In the genomic region with DNA sequence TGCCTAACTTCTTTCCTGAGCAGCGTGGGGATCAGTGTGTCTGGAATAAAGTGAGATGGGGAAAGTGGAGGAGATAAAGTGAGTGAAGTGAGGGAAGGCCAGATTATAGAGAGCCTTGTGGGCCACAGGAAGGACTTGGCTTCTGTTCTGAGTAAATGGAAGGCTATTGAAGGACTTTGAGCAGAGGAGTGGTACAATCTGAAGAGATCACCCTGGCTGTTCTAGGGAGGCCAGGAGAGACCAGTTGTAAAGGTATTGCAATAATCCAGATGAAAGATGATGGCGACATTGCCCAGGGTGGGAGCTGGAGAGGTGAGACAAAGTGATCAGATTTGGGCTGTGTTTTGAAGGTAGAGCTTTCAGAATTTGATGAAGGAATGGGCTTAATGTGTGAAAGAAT, we compare ENCODE assay signal across 22 cellular contexts.
"Had no signal": no experiment of that assay in that cellular context is flagged by ENCODE, and none has a peak within 500 bp of the region (broad histone marks: within the 10 kb centered on the region; RNA-seq: fewer than 3 reads in every experiment).

No MANE protein-coding gene starts in this region.

- H3K27ac ChIP-seq: SJSA1, SK-N-MC had no signal

- DNase-seq: Karpas-422, KG1, MG63, NCI-H1092, NCI-H1105 treated with DMSO at 0.1 percent for 48 hours, NCI-H1417 treated with DMSO at 0.1 percent for 48 hours, NCI-H146, NCI-H1694 treated with DMSO at 0.1 percent for 48 hours, NCI-H2029, NCI-H2081 treated with DMSO at 0.1 percent for 48 hours, NCI-H2171, NCI-H345, NCI-H524, NCI-H69, NCI-H774, Right ventricle myocardium superior, RPMI8226, SIG-M5 had no signal

- FAIRE-seq: HepG2, RCC 7860 had no signal

- H3K36me3 ChIP-seq: MG63, SJSA1 had no signal

- H3K9me3 ChIP-seq: MG63, SJSA1 had no signal

- H3K27me3 ChIP-seq: MG63, SJSA1 had no signal

- H3K4me3 ChIP-seq: MG63, SJSA1, SK-N-MC had no signal

- ATAC-seq: HepG2 had no signal
